In genomic region chr3:89411211-89411610, GRCh38 we compare ENCODE assay signal across 17 cellular contexts.
A peak's percentile ranks its signal among the peaks of the same experiment; 100 is the strongest.
DNase-seq lines count a peak whose midpoint lies in the region; FAIRE-seq and TF ChIP-seq lines count a peak whose summit lies in the region.
"Had no signal": no experiment of that assay in that cellular context is flagged by ENCODE, and none has a peak within 500 bp of the region (broad histone marks: within the 10 kb centered on the region; RNA-seq: fewer than 3 reads in every experiment).

No MANE protein-coding gene starts in this region.

- no peaks in the 10 kb centered on the region for H4K20me1 ChIP-seq in neural progenitor cell (ENCODE audit: low read depth)

- peak overlapping the region; percentile 85 for H3K27ac ChIP-seq in endodermal cell (ENCODE audit: low read depth, low read length)
- H3K27ac ChIP-seq in neural progenitor cell: no peak overlapping the region
- H3K27ac ChIP-seq in ovary: no peak overlapping the region

- H3K27me3 Mint-ChIP-seq in endodermal cell (ENCODE audit: insufficient read depth) (no peaks in the 10 kb centered on the region), neural progenitor cell (ENCODE audit: insufficient read depth, low read depth) (no peaks in the 10 kb centered on the region)
- H3K27me3 Mint-ChIP-seq: B cell; CD4-positive, alpha-beta T cell had no signal

- H3K9me3 ChIP-seq in endodermal cell (ENCODE audit: control insufficient read depth, low read length) (no peaks in the 10 kb centered on the region), neural progenitor cell (ENCODE audit: low read depth) (no peaks in the 10 kb centered on the region), ovary (no peaks in the 10 kb centered on the region)

- WGBS in endodermal cell (ENCODE audit: insufficient coverage in 1 of 2, insufficient read length in 1 of 2), 2 experiments: 42 to 54% methylated on average over 2 to 3 of the region's 3 CpGs
- WGBS in ovary, 3 donors: 78 to 85% (median 83%) methylated on average over 3 of the region's 3 CpGs

- H3K27me3 ChIP-seq in endodermal cell (ENCODE audit: control insufficient read depth, insufficient read depth, low read length, poor library complexity, severe bottlenecking) (no peaks in the 10 kb centered on the region), neural progenitor cell (no peaks in the 10 kb centered on the region), ovary (no peaks in the 10 kb centered on the region)

- H3F3A ChIP-seq in neural progenitor cell (ENCODE audit: low read depth): no peaks in the 10 kb centered on the region

- no peak overlapping the region for H3K4me3 Mint-ChIP-seq in endodermal cell
- no peak overlapping the region for H3K4me3 Mint-ChIP-seq in neural progenitor cell
- H3K4me3 Mint-ChIP-seq: B cell; CD4-positive, alpha-beta T cell had no signal

- TF ChIP-seq EP300 in ovary (IDR thresholded peaks at IDR 0.05): no peak

- H3K4me1 Mint-ChIP-seq in endodermal cell (peaks cover 33% of the 10 kb centered on the region), neural progenitor cell (peaks cover 50% of the 10 kb centered on the region)
- H3K4me1 Mint-ChIP-seq: B cell had no signal

- H3K4me1 ChIP-seq in endodermal cell (ENCODE audit: control insufficient read depth, insufficient read depth, low read length) (no peaks in the 10 kb centered on the region), neural progenitor cell (peaks cover 35% of the 10 kb centered on the region), ovary (ENCODE audit: insufficient read depth) (no peaks in the 10 kb centered on the region)

- no peak for FAIRE-seq in RCC 7860 (lab: Jason Lieb, UNC)
- FAIRE-seq: A204.1, GM12878, GM18507 had no signal

- no peak for TF ChIP-seq POLR2A in ovary (IDR thresholded peaks at IDR 0.05)

- H3K9ac ChIP-seq in endodermal cell (ENCODE audit: extremely low read depth, low read length, poor library complexity, severe bottlenecking): no peak overlapping the region
- no peak overlapping the region for H3K9ac ChIP-seq in neural progenitor cell

- no peaks in the 10 kb centered on the region for H3K36me3 Mint-ChIP-seq in endodermal cell (ENCODE audit: low read depth)
- H3K36me3 Mint-ChIP-seq in neural progenitor cell: peaks cover 2% of the 10 kb centered on the region

- DNase-seq in NCI-H146 (lab: John Stamatoyannopoulos, UW): peak; percentile 92
- peak; percentile 37 for DNase-seq in NCI-H69 (lab: John Stamatoyannopoulos, UW)
- DNase-seq in endodermal cell: no peak
- peak; percentile 27 for DNase-seq in neural progenitor cell (ENCODE audit: low spot score)
- DNase-seq in ovary: no peak
- DNase-seq in DMS53 treated with DMSO at 0.1 percent for 48 hours (lab: John Stamatoyannopoulos, UW; ENCODE audit: unreplicated experiment): no peak
- no peak for DNase-seq in RCC 7860 (ENCODE audit: low spot score)
- DNase-seq: C1 segment of cervical spinal cord; Calu3; CD4-positive, alpha-beta T cell; DMS 273 treated with DMSO at 0.1 percent for 48 hours; DMS79; H7 had no signal

- intact Hi-C loops in ovary (cut with DNase I): no loop called here

- peak overlapping the region; percentile 32 for H3K4me2 ChIP-seq in neural progenitor cell

- H3K9me3 Mint-ChIP-seq in endodermal cell (no peaks in the 10 kb centered on the region), neural progenitor cell (no peaks in the 10 kb centered on the region)

- no peak for TF ChIP-seq CTCF in endodermal cell (conservative IDR thresholded peaks at IDR 0.05)
- no peak for TF ChIP-seq CTCF in neural progenitor cell (IDR thresholded peaks at IDR 0.05)
- no peak for TF ChIP-seq CTCF in ovary (IDR thresholded peaks at IDR 0.05)

- no peak overlapping the region for H2AFZ ChIP-seq in neural progenitor cell (replicated peaks)

- H3K36me3 ChIP-seq in endodermal cell (ENCODE audit: control insufficient read depth, insufficient read depth, low read length) (no peaks in the 10 kb centered on the region), neural progenitor cell (no peaks in the 10 kb centered on the region), ovary (no peaks in the 10 kb centered on the region)

- no peak overlapping the region for H3K27ac Mint-ChIP-seq in endodermal cell
- peak overlapping the region; percentile 80 for H3K27ac Mint-ChIP-seq in neural progenitor cell
- H3K27ac Mint-ChIP-seq: B cell; CD4-positive, alpha-beta T cell had no signal

- H3K4me3 ChIP-seq in endodermal cell (ENCODE audit: low read length) (no peak overlapping the region), neural progenitor cell (no peak overlapping the region), ovary (no peak overlapping the region)
- H3K4me3 ChIP-seq: GM12878 had no signal

- no peaks in the 10 kb centered on the region for H3K79me2 ChIP-seq in neural progenitor cell (ENCODE audit: low read depth)

Comparison
In these comparisons a context has a peak if more than half of its experiments do, and no peak if none do; other contexts are left out.
1. DNase-seq: peak in NCI-H146 (single experiment), NCI-H69 (single experiment) and neural progenitor cell (single experiment); none in endodermal cell (single experiment), ovary (0 of 5), DMS53 treated with DMSO at 0.1 percent for 48 hours (single experiment) and RCC 7860 (single experiment).